In genomic region chr1:164360265-164360664, GRCh38 we compare ENCODE assay signal across 35 cellular contexts.
"Had no signal": no experiment of that assay in that cellular context is flagged by ENCODE, and none has a peak within 500 bp of the region (broad histone marks: within the 10 kb centered on the region; RNA-seq: fewer than 3 reads in every experiment).

No MANE protein-coding gene starts in this region.

- H3K36me3 ChIP-seq: MG63 had no signal

- H3K9me3 ChIP-seq: MG63 had no signal

- H3K4me3 ChIP-seq: MG63 had no signal

- DNase-seq: Karpas-422, Kasumi-1, MG63, MM.1S, MV-4-11, NCI-H1048, NCI-H1092, NCI-H1092 treated with DMSO at 0.1 percent for 48 hours, NCI-H1105, NCI-H1105 treated with DMSO at 0.1 percent for 48 hours, NCI-H1417, NCI-H1417 treated with DMSO at 0.1 percent for 48 hours, NCI-H1436, NCI-H1436 treated with DMSO at 0.1 percent for 48 hours, NCI-H146, NCI-H1694, NCI-H1694 treated with DMSO at 0.1 percent for 48 hours, NCI-H187, NCI-H187 treated with DMSO at 0.1 percent for 48 hours, NCI-H1930, NCI-H2029, NCI-H2029 treated with DMSO at 0.1 percent for 48 hours, NCI-H2081, NCI-H2081 treated with DMSO at 0.1 percent for 48 hours, NCI-H2107, NCI-H2171, NCI-H2171 treated with DMSO at 0.1 percent for 48 hours, NCI-H2227 treated with DMSO at 0.1 percent for 48 hours, NCI-H226, NCI-H345, NCI-H446, NCI-H446 treated with DMSO at 0.1 percent for 48 hours, NCI-H510A, NCI-H510A treated with DMSO at 0.1 percent for 48 hours had no signal

- H3K27ac ChIP-seq: KMS-11 had no signal
